Comparison of ENCODE assay signal across 8 cellular contexts in genomic region chr1:221961532-221962292, GRCh38.
A peak's percentile ranks its signal among the peaks of the same experiment; 100 is the strongest.
DNase-seq lines count a peak whose midpoint lies in the region; ATAC-seq and TF ChIP-seq lines count a peak whose summit lies in the region.

No MANE protein-coding gene starts in this region.

- H3K36me3 Mint-ChIP-seq in endothelial cell (ENCODE audit: low read depth, unreplicated experiment): no peaks in the 10 kb centered on the region

- H3K27me3 Mint-ChIP-seq in endothelial cell (ENCODE audit: unreplicated experiment): no peaks in the 10 kb centered on the region

- H3K4me1 Mint-ChIP-seq in endothelial cell (ENCODE audit: unreplicated experiment): no peaks in the 10 kb centered on the region

- peak; percentile 72 for ATAC-seq in GM19372 (IDR thresholded peaks at IDR 0.05; ENCODE audit: low read depth, unreplicated experiment)
- peak; percentile 97 for ATAC-seq in HG03432 (IDR thresholded peaks at IDR 0.05; ENCODE audit: unreplicated experiment)

- DNase-seq in AG08395 (ENCODE audit: low spot score) (peak; percentile 56), T1000 (lab: John Stamatoyannopoulos, UW) (peak; percentile 39), epithelial cell of prostate (ENCODE audit: low read depth, low spot score) (no peak), germinal center (ENCODE audit: low spot score) (no peak), endothelial cell (ENCODE audit: low spot score) (no peak)
- peak; percentile 16 for DNase-seq in stimulated activated CD8-positive, alpha-beta memory T cell treated with anti-CD3 and anti-CD28 coated beads, Interleukin-12 subunit alpha, Interleukin-12 subunit beta, amount 100 ng/mL, for 24 hours (ENCODE audit: extremely low read depth)

- H3K4me3 Mint-ChIP-seq in endothelial cell (ENCODE audit: unreplicated experiment): no peak overlapping the region

- H3K27ac ChIP-seq in epithelial cell of prostate: peak overlapping the region; percentile 78

- H3K27ac Mint-ChIP-seq in endothelial cell (ENCODE audit: unreplicated experiment): no peak overlapping the region

- H3K9me3 Mint-ChIP-seq in endothelial cell (ENCODE audit: unreplicated experiment): no peaks in the 10 kb centered on the region

- no peak for TF ChIP-seq CTCF in endothelial cell (IDR thresholded peaks at IDR 0.05; ENCODE audit: unreplicated experiment)

Comparison
In these comparisons a context has a peak if more than half of its experiments do, and no peak if none do; other contexts are left out.
1. DNase-seq: peak in AG08395 (single experiment), T1000 (single experiment) and stimulated activated CD8-positive, alpha-beta memory T cell treated with anti-CD3 and anti-CD28 coated beads, Interleukin-12 subunit alpha, Interleukin-12 subunit beta, amount 100 ng/mL, for 24 hours (single experiment); none in epithelial cell of prostate (single experiment), germinal center (single experiment) and endothelial cell (single experiment).